ENCODE assay signal across 17 cellular contexts in the genomic region with DNA sequence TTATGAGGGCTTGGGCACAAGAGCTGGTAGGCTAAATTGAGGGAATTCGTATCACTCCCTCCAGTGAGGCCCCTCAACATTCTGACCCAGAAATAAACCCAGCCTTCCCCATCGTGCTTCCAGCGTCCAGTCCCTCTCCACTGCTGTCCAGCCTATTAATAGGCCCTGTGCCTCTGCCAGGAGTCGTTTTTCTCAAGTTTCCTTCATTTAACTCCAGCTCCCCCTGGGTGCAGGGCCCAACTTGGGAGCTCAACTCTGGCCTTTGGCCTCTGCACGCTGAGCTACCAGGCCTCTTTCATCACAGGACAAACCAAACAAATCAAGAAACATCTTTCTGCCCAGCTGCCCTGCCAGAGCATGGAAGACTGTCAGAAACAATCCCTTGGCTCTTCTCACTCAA. TPM values are rescaled to one million over a fixed set of nuclear protein-coding genes. Genes with fewer than 3 reads are reported as not detected.
A peak's percentile ranks its signal among the peaks of the same experiment; 100 is the strongest.
DNase-seq lines count a peak whose midpoint lies in the region; ATAC-seq and TF ChIP-seq lines count a peak whose summit lies in the region.
"Had no signal": no experiment of that assay in that cellular context is flagged by ENCODE, and none has a peak within 500 bp of the region (broad histone marks: within the 10 kb centered on the region; RNA-seq: fewer than 3 reads in every experiment).

No MANE protein-coding gene starts in this region.

- TF ChIP-seq EP300 in upper lobe of left lung (IDR thresholded peaks at IDR 0.05), result no peak

- peaks cover 77% of the 10 kb centered on the region for H3K4me1 ChIP-seq in left ventricle myocardium inferior
- peaks cover 10 to 34% (median 23%) of the 10 kb centered on the region in 4 donors for H3K4me1 ChIP-seq in upper lobe of left lung

- no peak overlapping the region for H3K4me3 Mint-ChIP-seq in neural crest cell
- H3K4me3 Mint-ChIP-seq: activated CD4-positive, alpha-beta T cell treated with anti-CD3 and anti-CD28 coated beads, Interleukin-2, amount 10 ng/mL, durations not matched to agents 24 days and 14 days; CD14-positive monocyte had no signal

- intact Hi-C loops in left ventricle myocardium inferior (cut with micrococcal nuclease), result no loop called here

- no peak overlapping the region for H3K4me3 ChIP-seq in left ventricle myocardium inferior
- no peak overlapping the region for H3K4me3 ChIP-seq in upper lobe of left lung
- H3K4me3 ChIP-seq: GM23248 had no signal

- no peaks in the 10 kb centered on the region for H3K9me3 ChIP-seq in left ventricle myocardium inferior (replicated peaks)
- H3K9me3 ChIP-seq in upper lobe of left lung, result no peaks in the 10 kb centered on the region

- WGBS in upper lobe of left lung, 2 donors, result 52 to 61% methylated on average over 5 of the region's 5 CpGs

- H3K27ac ChIP-seq in cingulate gyrus (ENCODE audit: low read depth, low read length) (peak overlapping the region; percentile 49), left ventricle myocardium inferior (replicated peaks) (peak overlapping the region; percentile 92), upper lobe of left lung (peak overlapping the region; percentile 12 to 69 (median 35))
- H3K27ac ChIP-seq: GM23248 had no signal

- no peaks in the 10 kb centered on the region for H3K27me3 Mint-ChIP-seq in neural crest cell (ENCODE audit: low read depth)
- H3K27me3 Mint-ChIP-seq: activated CD4-positive, alpha-beta T cell treated with anti-CD3 and anti-CD28 coated beads, Interleukin-2, amount 10 ng/mL, durations not matched to agents 24 days and 14 days had no signal

- no peaks in the 10 kb centered on the region for H3K9me3 Mint-ChIP-seq in neural crest cell
- H3K9me3 Mint-ChIP-seq: activated CD4-positive, alpha-beta T cell treated with anti-CD3 and anti-CD28 coated beads, Interleukin-2, amount 10 ng/mL, durations not matched to agents 24 days and 14 days; CD14-positive monocyte had no signal

- TF ChIP-seq CTCF in left ventricle myocardium inferior (IDR thresholded peaks at IDR 0.05; ENCODE audit: borderline replicate concordance) (no peak), neural crest cell (conservative IDR thresholded peaks at IDR 0.05) (no peak), upper lobe of left lung (IDR thresholded peaks at IDR 0.05) (no peak)

- no peak for TF ChIP-seq POLR2A in upper lobe of left lung (IDR thresholded peaks at IDR 0.05)

- peak in 1 of 2 donors; percentile 34 for ATAC-seq in upper lobe of left lung (ENCODE audit: low FRiP score in 2 of 2)
- ATAC-seq: left colon had no signal

- no peaks in the 10 kb centered on the region for H3K27me3 ChIP-seq in left ventricle myocardium inferior (ENCODE audit: low read depth)
- H3K27me3 ChIP-seq in upper lobe of left lung, result no peaks in the 10 kb centered on the region

- no peaks in the 10 kb centered on the region for H3K36me3 Mint-ChIP-seq in neural crest cell (ENCODE audit: low read depth)

- H3K36me3 ChIP-seq in left ventricle myocardium inferior (peaks cover 51% of the 10 kb centered on the region), upper lobe of left lung (peaks cover 0 to 57% (median 25%) of the 10 kb centered on the region in 4 donors)

- peak overlapping the region; percentile 35 for H3K27ac Mint-ChIP-seq in neural crest cell (ENCODE audit: unreplicated experiment)

- peak; percentile 37 for DNase-seq in left ventricle myocardium inferior
- DNase-seq in neural crest cell (ENCODE audit: low read depth, low spot score), result no peak
- DNase-seq in upper lobe of left lung, result no peak
- no peak for DNase-seq in inferior parietal cortex (ENCODE audit: extremely low spot score)
- DNase-seq in SKM-1 treated with dmso at 0.1 percent for 144 hours (lab: John Stamatoyannopoulos, UW; ENCODE audit: unreplicated experiment), result no peak
- DNase-seq in A172 (ENCODE audit: low spot score), result no peak
- DNase-seq: activated CD4-positive, alpha-beta T cell treated with anti-CD3 and anti-CD28 coated beads, Interleukin-2, amount 10 ng/mL, durations not matched to agents 24 days and 14 days; effector memory CD4-positive, alpha-beta T cell; GM23248; left colon; NCI-H1417 treated with DMSO at 0.1 percent for 48 hours; NCI-H510A; occipital lobe; stimulated activated CD8-positive, alpha-beta memory T cell treated with anti-CD3 and anti-CD28 coated beads, Interleukin-4, amount 100 ng/mL, for 48 hours had no signal

- peaks cover 7% of the 10 kb centered on the region for H3K4me1 Mint-ChIP-seq in neural crest cell

RNA-seq across cellular contexts. Expression of gene HBEGF, which starts 10.0 kb away (rescaled TPM):
- total RNA-seq in left ventricle myocardium inferior (27.2 TPM), neural crest cell (2.2 and 2.4 TPM in 2 replicates), upper lobe of left lung (10 to 100 TPM; 10.5 to 65.0 (median 49.5) TPM)
- 9.2 and 17.4 TPM in 2 replicates for total RNA-seq in A172 (2014; rRNA removed; shearing (Covaris generic))

RNA-seq across cellular contexts. Expression of gene SLC4A9, which starts 23.6 kb away (rescaled TPM):
- total RNA-seq in left ventricle myocardium inferior (0.44 TPM), neural crest cell (not detected in 2 replicates), upper lobe of left lung (under 1 TPM in 3 of 6 donors, not detected in 3; 0.15 to 0.23 (median 0.17) TPM)
- not detected in 2 replicates for total RNA-seq in A172 (2014; rRNA removed; shearing (Covaris generic))
- total RNA-seq: activated CD4-positive, alpha-beta T cell treated with anti-CD3 and anti-CD28 coated beads, Interleukin-2, amount 10 ng/mL, durations not matched to agents 24 days and 14 days; GM23248; T-helper 2 cell treated with Interferon-gamma antibody and Interleukin-4, amounts not matched to agents 100 ng/mL and 5 ng/mL, for 36 hours had no signal

RNA-seq across cellular contexts. Expression of gene PFDN1, which starts 33.5 kb away (rescaled TPM):
- total RNA-seq in left ventricle myocardium inferior (68.7 TPM), neural crest cell (63.2 and 67.0 TPM in 2 replicates), upper lobe of left lung (100 to 1,000 TPM in 2 of 6 donors, 10 to 100 TPM in 4; 44.7 to 128 (median 87.7) TPM)
- 201 and 255 TPM in 2 replicates for total RNA-seq in A172 (2014; rRNA removed; shearing (Covaris generic))

Comparison
In these comparisons a context has a peak if more than half of its experiments do, and no peak if none do; other contexts are left out.
1. H3K27ac ChIP-seq: peak in every context shown above with its lines; median percentile 92 in left ventricle myocardium inferior; 49 in cingulate gyrus; 35 in upper lobe of left lung.